ENCODE assay signal across 1 cellular context in the genomic region with DNA sequence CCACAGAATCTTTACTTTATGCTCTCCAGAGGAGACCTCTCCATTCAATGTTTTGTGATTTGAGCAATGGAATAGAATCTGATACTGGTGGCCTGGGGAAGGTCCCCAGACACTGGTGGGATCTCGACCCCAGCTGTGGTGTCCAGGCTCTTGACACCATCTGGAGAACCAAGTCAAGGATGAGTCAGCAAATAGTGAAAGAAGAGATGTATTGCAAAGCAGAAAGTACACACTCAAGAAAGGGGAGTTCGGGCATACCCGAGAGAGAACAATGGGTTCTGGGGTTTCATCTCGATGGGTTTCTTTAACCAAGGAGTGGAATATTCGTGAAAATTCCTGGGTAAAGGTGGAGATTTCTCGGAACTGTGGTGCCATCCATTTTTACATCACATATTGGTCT.
TF ChIP-seq lines count a peak whose summit lies in the region.

No MANE protein-coding gene starts in this region.

TF ChIP-seq in IMR-90, 13 proteins besides CTCF, POLR2A, EP300 and RAD21:
- TF ChIP-seq NFE2L2 (IDR thresholded peaks at IDR 0.05; ENCODE audit: low read depth, low read length) = peak; percentile 55
